In the genomic region with DNA sequence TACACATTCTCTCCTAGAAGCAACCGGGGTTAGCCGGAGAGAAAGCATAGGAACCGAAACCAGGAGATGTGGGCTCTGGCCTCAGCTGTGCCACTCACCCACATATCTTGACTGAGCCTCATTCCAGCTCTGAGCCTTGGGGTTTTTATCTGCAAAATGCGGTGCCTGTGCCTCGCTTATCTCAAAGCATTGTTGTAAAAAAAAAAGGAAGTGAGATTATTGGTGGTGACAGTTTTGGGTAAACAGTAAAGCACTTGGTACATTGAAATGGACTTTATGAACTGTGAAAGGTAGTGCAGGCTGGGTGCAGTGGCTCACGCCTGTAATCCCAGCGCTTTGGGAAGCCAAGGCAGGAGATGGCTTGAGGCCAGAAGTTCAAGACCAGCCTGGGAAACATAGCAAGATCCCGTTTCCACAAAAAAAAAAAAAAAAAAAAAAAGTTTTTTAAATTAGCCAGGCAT, we compare ENCODE assay signal across 1 cellular context.
A peak's percentile ranks its signal among the peaks of the same experiment; 100 is the strongest.
TF ChIP-seq lines count a peak whose summit lies in the region.

No MANE protein-coding gene starts in this region.

TF ChIP-seq in GM12878, 131 proteins besides CTCF, POLR2A, EP300 and RAD21 (continued from another document and continues in another):
- TF ChIP-seq, protein P1, sequence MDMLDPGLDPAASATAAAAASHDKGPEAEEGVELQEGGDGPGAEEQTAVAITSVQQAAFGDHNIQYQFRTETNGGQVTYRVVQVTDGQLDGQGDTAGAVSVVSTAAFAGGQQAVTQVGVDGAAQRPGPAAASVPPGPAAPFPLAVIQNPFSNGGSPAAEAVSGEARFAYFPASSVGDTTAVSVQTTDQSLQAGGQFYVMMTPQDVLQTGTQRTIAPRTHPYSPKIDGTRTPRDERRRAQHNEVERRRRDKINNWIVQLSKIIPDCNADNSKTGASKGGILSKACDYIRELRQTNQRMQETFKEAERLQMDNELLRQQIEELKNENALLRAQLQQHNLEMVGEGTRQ (IDR thresholded peaks at IDR 0.05; ENCODE audit: borderline replicate concordance, low read depth, low read length) = no peak
- TF ChIP-seq TARDBP (IDR thresholded peaks at IDR 0.05; ENCODE audit: borderline replicate concordance) = no peak
- TF ChIP-seq, protein P2, sequence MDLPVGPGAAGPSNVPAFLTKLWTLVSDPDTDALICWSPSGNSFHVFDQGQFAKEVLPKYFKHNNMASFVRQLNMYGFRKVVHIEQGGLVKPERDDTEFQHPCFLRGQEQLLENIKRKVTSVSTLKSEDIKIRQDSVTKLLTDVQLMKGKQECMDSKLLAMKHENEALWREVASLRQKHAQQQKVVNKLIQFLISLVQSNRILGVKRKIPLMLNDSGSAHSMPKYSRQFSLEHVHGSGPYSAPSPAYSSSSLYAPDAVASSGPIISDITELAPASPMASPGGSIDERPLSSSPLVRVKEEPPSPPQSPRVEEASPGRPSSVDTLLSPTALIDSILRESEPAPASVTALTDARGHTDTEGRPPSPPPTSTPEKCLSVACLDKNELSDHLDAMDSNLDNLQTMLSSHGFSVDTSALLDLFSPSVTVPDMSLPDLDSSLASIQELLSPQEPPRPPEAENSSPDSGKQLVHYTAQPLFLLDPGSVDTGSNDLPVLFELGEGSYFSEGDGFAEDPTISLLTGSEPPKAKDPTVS (IDR thresholded peaks at IDR 0.05; ENCODE audit: low read depth, low read length) = no peak
- TF ChIP-seq ZBED1 (IDR thresholded peaks at IDR 0.05; ENCODE audit: borderline replicate concordance) = peak; percentile 82
- 0 out of 2 replicates have a peak, but pooled peaks have one; percentile 28 for TF ChIP-seq STAT3 (IDR thresholded peaks at IDR 0.05; ENCODE audit: low read depth, low read length)
- TF ChIP-seq, protein P3, sequence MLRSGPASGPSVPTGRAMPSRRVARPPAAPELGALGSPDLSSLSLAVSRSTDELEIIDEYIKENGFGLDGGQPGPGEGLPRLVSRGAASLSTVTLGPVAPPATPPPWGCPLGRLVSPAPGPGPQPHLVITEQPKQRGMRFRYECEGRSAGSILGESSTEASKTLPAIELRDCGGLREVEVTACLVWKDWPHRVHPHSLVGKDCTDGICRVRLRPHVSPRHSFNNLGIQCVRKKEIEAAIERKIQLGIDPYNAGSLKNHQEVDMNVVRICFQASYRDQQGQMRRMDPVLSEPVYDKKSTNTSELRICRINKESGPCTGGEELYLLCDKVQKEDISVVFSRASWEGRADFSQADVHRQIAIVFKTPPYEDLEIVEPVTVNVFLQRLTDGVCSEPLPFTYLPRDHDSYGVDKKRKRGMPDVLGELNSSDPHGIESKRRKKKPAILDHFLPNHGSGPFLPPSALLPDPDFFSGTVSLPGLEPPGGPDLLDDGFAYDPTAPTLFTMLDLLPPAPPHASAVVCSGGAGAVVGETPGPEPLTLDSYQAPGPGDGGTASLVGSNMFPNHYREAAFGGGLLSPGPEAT (IDR thresholded peaks at IDR 0.05; ENCODE audit: low read depth) = peak; percentile 96
- no peak for TF ChIP-seq FOXK2 (IDR thresholded peaks at IDR 0.05)
- TF ChIP-seq YBX1 (IDR thresholded peaks at IDR 0.05) = no peak
- no peak for TF ChIP-seq SMC3 (IDR thresholded peaks at IDR 0.05; ENCODE audit: borderline replicate concordance, low read length)
- no peak for TF ChIP-seq KDM1A (IDR thresholded peaks at IDR 0.05; ENCODE audit: borderline replicate concordance)
- 0 out of 2 replicates have a peak, but pooled peaks have one; percentile 26 for TF ChIP-seq JUND (IDR thresholded peaks at IDR 0.05; ENCODE audit: low read depth, low read length)
- no peak for TF ChIP-seq SREBF1 (IDR thresholded peaks at IDR 0.05; ENCODE audit: low read length)
- no peak for TF ChIP-seq ASH2L (IDR thresholded peaks at IDR 0.05; ENCODE audit: borderline replicate concordance, low read depth)
- peak; percentile 84 for TF ChIP-seq GATAD2B (conservative IDR thresholded peaks at IDR 0.05; ENCODE audit: low read depth)
- peak; percentile 100 for TF ChIP-seq EED (IDR thresholded peaks at IDR 0.05; ENCODE audit: low read depth)
- TF ChIP-seq MYB (IDR thresholded peaks at IDR 0.05; ENCODE audit: borderline replicate concordance, low read depth, low read length) = 0 out of 2 replicates have a peak, but pooled peaks have one; percentile 53
- no peak for TF ChIP-seq HCFC1 (IDR thresholded peaks at IDR 0.05; ENCODE audit: low read length)
- TF ChIP-seq SPI1 (IDR thresholded peaks at IDR 0.05; ENCODE audit: borderline replicate concordance, insufficient read depth, low read depth, low read length) = peak; percentile 99
- TF ChIP-seq, protein P4, sequence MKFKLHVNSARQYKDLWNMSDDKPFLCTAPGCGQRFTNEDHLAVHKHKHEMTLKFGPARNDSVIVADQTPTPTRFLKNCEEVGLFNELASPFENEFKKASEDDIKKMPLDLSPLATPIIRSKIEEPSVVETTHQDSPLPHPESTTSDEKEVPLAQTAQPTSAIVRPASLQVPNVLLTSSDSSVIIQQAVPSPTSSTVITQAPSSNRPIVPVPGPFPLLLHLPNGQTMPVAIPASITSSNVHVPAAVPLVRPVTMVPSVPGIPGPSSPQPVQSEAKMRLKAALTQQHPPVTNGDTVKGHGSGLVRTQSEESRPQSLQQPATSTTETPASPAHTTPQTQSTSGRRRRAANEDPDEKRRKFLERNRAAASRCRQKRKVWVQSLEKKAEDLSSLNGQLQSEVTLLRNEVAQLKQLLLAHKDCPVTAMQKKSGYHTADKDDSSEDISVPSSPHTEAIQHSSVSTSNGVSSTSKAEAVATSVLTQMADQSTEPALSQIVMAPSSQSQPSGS (IDR thresholded peaks at IDR 0.05; ENCODE audit: low read length) = peak; percentile 88; the same call in 1 of the 2 replicates
- no peak for TF ChIP-seq SRF (IDR thresholded peaks at IDR 0.05; ENCODE audit: low read depth in 2 of 2, low read length in 2 of 2)
- TF ChIP-seq MYC (IDR thresholded peaks at IDR 0.05; ENCODE audit: insufficient read depth, insufficient read length, insufficient replicate concordance, low read length, severe bottlenecking) = no peak
- peak; percentile 96 for TF ChIP-seq NFIC (IDR thresholded peaks at IDR 0.05; ENCODE audit: low read depth, low read length)
- no peak; the same call in 1 of the 2 replicates for TF ChIP-seq SREBF2 (IDR thresholded peaks at IDR 0.05; ENCODE audit: low read length)
- TF ChIP-seq NFYA (IDR thresholded peaks at IDR 0.05; ENCODE audit: borderline replicate concordance, low read depth, low read length) = no peak
- TF ChIP-seq RUNX3 (IDR thresholded peaks at IDR 0.05; ENCODE audit: low read length) = peak; percentile 97
- TF ChIP-seq, protein P5, sequence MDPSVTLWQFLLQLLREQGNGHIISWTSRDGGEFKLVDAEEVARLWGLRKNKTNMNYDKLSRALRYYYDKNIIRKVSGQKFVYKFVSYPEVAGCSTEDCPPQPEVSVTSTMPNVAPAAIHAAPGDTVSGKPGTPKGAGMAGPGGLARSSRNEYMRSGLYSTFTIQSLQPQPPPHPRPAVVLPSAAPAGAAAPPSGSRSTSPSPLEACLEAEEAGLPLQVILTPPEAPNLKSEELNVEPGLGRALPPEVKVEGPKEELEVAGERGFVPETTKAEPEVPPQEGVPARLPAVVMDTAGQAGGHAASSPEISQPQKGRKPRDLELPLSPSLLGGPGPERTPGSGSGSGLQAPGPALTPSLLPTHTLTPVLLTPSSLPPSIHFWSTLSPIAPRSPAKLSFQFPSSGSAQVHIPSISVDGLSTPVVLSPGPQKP (IDR thresholded peaks at IDR 0.05; ENCODE audit: low read depth, low read length) = no peak
- TF ChIP-seq, protein P6, sequence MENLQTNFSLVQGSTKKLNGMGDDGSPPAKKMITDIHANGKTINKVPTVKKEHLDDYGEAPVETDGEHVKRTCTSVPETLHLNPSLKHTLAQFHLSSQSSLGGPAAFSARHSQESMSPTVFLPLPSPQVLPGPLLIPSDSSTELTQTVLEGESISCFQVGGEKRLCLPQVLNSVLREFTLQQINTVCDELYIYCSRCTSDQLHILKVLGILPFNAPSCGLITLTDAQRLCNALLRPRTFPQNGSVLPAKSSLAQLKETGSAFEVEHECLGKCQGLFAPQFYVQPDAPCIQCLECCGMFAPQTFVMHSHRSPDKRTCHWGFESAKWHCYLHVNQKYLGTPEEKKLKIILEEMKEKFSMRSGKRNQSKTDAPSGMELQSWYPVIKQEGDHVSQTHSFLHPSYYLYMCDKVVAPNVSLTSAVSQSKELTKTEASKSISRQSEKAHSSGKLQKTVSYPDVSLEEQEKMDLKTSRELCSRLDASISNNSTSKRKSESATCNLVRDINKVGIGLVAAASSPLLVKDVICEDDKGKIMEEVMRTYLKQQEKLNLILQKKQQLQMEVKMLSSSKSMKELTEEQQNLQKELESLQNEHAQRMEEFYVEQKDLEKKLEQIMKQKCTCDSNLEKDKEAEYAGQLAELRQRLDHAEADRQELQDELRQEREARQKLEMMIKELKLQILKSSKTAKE (IDR thresholded peaks at IDR 0.05; ENCODE audit: low read depth, poor library complexity, severe bottlenecking) = peak; percentile 95
- no peak for TF ChIP-seq SUPT20H (IDR thresholded peaks at IDR 0.05; ENCODE audit: borderline replicate concordance, control insufficient read depth, low read depth, low read length)
- TF ChIP-seq MEF2A (IDR thresholded peaks at IDR 0.05; ENCODE audit: insufficient read depth, low read depth, low read length) = peak; percentile 83
- TF ChIP-seq, protein P7, sequence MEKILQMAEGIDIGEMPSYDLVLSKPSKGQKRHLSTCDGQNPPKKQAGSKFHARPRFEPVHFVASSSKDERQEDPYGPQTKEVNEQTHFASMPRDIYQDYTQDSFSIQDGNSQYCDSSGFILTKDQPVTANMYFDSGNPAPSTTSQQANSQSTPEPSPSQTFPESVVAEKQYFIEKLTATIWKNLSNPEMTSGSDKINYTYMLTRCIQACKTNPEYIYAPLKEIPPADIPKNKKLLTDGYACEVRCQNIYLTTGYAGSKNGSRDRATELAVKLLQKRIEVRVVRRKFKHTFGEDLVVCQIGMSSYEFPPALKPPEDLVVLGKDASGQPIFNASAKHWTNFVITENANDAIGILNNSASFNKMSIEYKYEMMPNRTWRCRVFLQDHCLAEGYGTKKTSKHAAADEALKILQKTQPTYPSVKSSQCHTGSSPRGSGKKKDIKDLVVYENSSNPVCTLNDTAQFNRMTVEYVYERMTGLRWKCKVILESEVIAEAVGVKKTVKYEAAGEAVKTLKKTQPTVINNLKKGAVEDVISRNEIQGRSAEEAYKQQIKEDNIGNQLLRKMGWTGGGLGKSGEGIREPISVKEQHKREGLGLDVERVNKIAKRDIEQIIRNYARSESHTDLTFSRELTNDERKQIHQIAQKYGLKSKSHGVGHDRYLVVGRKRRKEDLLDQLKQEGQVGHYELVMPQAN (conservative IDR thresholded peaks at IDR 0.05) = peak; percentile 57
- TF ChIP-seq HDAC2 (IDR thresholded peaks at IDR 0.05) = no peak
- no peak for TF ChIP-seq FOS (IDR thresholded peaks at IDR 0.05; ENCODE audit: borderline replicate concordance, extremely low read depth, insufficient read length)
- TF ChIP-seq GABPA (IDR thresholded peaks at IDR 0.05; ENCODE audit: low read depth) = no peak; the same call in 1 of the 2 replicates
- TF ChIP-seq ZNF274 (IDR thresholded peaks at IDR 0.05; ENCODE audit: insufficient read depth, insufficient read length) = no peak
- no peak for TF ChIP-seq ZZZ3 (IDR thresholded peaks at IDR 0.05; ENCODE audit: control insufficient read depth, insufficient read length, low read depth)
- TF ChIP-seq, protein P8, sequence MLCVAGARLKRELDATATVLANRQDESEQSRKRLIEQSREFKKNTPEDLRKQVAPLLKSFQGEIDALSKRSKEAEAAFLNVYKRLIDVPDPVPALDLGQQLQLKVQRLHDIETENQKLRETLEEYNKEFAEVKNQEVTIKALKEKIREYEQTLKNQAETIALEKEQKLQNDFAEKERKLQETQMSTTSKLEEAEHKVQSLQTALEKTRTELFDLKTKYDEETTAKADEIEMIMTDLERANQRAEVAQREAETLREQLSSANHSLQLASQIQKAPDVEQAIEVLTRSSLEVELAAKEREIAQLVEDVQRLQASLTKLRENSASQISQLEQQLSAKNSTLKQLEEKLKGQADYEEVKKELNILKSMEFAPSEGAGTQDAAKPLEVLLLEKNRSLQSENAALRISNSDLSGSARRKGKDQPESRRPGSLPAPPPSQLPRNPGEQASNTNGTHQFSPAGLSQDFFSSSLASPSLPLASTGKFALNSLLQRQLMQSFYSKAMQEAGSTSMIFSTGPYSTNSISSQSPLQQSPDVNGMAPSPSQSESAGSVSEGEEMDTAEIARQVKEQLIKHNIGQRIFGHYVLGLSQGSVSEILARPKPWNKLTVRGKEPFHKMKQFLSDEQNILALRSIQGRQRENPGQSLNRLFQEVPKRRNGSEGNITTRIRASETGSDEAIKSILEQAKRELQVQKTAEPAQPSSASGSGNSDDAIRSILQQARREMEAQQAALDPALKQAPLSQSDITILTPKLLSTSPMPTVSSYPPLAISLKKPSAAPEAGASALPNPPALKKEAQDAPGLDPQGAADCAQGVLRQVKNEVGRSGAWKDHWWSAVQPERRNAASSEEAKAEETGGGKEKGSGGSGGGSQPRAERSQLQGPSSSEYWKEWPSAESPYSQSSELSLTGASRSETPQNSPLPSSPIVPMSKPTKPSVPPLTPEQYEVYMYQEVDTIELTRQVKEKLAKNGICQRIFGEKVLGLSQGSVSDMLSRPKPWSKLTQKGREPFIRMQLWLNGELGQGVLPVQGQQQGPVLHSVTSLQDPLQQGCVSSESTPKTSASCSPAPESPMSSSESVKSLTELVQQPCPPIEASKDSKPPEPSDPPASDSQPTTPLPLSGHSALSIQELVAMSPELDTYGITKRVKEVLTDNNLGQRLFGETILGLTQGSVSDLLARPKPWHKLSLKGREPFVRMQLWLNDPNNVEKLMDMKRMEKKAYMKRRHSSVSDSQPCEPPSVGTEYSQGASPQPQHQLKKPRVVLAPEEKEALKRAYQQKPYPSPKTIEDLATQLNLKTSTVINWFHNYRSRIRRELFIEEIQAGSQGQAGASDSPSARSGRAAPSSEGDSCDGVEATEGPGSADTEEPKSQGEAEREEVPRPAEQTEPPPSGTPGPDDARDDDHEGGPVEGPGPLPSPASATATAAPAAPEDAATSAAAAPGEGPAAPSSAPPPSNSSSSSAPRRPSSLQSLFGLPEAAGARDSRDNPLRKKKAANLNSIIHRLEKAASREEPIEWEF (IDR thresholded peaks at IDR 0.05; ENCODE audit: insufficient replicate concordance, low read depth, low read length) = peak; percentile 85
- TF ChIP-seq SIX5 (IDR thresholded peaks at IDR 0.05; ENCODE audit: low read depth, low read length, severe bottlenecking) = no peak
- TF ChIP-seq SUZ12 (IDR thresholded peaks at IDR 0.05; ENCODE audit: unreplicated experiment) = no peak
- TF ChIP-seq, protein P9, sequence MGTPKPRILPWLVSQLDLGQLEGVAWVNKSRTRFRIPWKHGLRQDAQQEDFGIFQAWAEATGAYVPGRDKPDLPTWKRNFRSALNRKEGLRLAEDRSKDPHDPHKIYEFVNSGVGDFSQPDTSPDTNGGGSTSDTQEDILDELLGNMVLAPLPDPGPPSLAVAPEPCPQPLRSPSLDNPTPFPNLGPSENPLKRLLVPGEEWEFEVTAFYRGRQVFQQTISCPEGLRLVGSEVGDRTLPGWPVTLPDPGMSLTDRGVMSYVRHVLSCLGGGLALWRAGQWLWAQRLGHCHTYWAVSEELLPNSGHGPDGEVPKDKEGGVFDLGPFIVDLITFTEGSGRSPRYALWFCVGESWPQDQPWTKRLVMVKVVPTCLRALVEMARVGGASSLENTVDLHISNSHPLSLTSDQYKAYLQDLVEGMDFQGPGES (IDR thresholded peaks at IDR 0.05) = no peak
- TF ChIP-seq DPF2 (IDR thresholded peaks at IDR 0.05) = peak; percentile 96
- TF ChIP-seq, protein P10, sequence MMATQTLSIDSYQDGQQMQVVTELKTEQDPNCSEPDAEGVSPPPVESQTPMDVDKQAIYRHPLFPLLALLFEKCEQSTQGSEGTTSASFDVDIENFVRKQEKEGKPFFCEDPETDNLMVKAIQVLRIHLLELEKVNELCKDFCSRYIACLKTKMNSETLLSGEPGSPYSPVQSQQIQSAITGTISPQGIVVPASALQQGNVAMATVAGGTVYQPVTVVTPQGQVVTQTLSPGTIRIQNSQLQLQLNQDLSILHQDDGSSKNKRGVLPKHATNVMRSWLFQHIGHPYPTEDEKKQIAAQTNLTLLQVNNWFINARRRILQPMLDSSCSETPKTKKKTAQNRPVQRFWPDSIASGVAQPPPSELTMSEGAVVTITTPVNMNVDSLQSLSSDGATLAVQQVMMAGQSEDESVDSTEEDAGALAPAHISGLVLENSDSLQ (IDR thresholded peaks at IDR 0.05) = peak; percentile 90
